21 cellular contexts compared by ENCODE assay signal in genomic region chrY:14468131-14468683, GRCh38. TPM values are rescaled to one million over a fixed set of nuclear protein-coding genes. Genes with fewer than 3 reads are reported as not detected.
A peak's percentile ranks its signal among the peaks of the same experiment; 100 is the strongest.
DNase-seq lines count a peak whose midpoint lies in the region; ATAC-seq, FAIRE-seq and TF ChIP-seq lines count a peak whose summit lies in the region.
"Had no signal": no experiment of that assay in that cellular context is flagged by ENCODE, and none has a peak within 500 bp of the region (broad histone marks: within the 10 kb centered on the region; RNA-seq: fewer than 3 reads in every experiment).

No MANE protein-coding gene starts in this region.

- TF ChIP-seq POLR2A in ovary (IDR thresholded peaks at IDR 0.05), result no peak

- TF ChIP-seq CTCF in bronchial epithelial cell (IDR thresholded peaks at IDR 0.05; ENCODE audit: insufficient read depth, low read length, severe bottlenecking), result no peak
- TF ChIP-seq CTCF in ovary (IDR thresholded peaks at IDR 0.05), result no peak

- no peak for FAIRE-seq in bronchial epithelial cell (lab: Jason Lieb, UNC)
- FAIRE-seq: D721Med had no signal

- H2BK15ac ChIP-seq in mesendoderm (replicated peaks; ENCODE audit: low read depth), result no peak overlapping the region

- no peak overlapping the region for H3K9ac ChIP-seq in mesendoderm (ENCODE audit: low read length)

- H4K5ac ChIP-seq in mesendoderm (ENCODE audit: low read length), result peak overlapping the region; percentile 81

- H3K4me2 ChIP-seq in mesendoderm (ENCODE audit: low read length), result no peak overlapping the region

- no peak overlapping the region for H2AK5ac ChIP-seq in mesendoderm (ENCODE audit: low read length)

- DNase-seq in activated CD8-positive, alpha-beta memory T cell treated with anti-CD3 and anti-CD28 coated beads, Interleukin-2, amount 10 ng/mL, durations not matched to agents 7 days and 5 days, result peak; percentile 38
- DNase-seq in activated CD8-positive, alpha-beta memory T cell treated with anti-CD3 and anti-CD28 coated beads for 24 hours, result no peak
- DNase-seq in GM03348 (ENCODE audit: low spot score) (peak; percentile 8), bronchial epithelial cell (ENCODE audit: low read depth) (peak; percentile 63), mesendoderm (no peak), posterior cingulate gyrus (no peak), ovary (no peak), HuH-7.5 (ENCODE audit: low spot score) (no peak)
- DNase-seq: 8988T; AML-193; Caco-2; CD4-positive, alpha-beta T cell; GDM1; GOT3; H7; HFFc6 had no signal

- peaks cover 19% of the 10 kb centered on the region for H3K4me1 Mint-ChIP-seq in activated CD8-positive, alpha-beta memory T cell treated with anti-CD3 and anti-CD28 coated beads, Interleukin-2, amount 10 ng/mL, durations not matched to agents 7 days and 5 days

- no peak for TF ChIP-seq EP300 in ovary (IDR thresholded peaks at IDR 0.05)

- H3K4me1 ChIP-seq in mesendoderm (ENCODE audit: control insufficient read depth, low read depth, low read length), result peaks cover 2% of the 10 kb centered on the region
- no peaks in the 10 kb centered on the region for H3K4me1 ChIP-seq in ovary (ENCODE audit: insufficient read depth)
- H3K4me1 ChIP-seq: Caco-2 had no signal

- peak overlapping the region; percentile 94 for H3K4ac ChIP-seq in mesendoderm (ENCODE audit: low read depth, low read length)

- H2BK5ac ChIP-seq in mesendoderm (ENCODE audit: low read length), result peak overlapping the region; percentile 50

- H3K9me3 Mint-ChIP-seq in activated CD8-positive, alpha-beta memory T cell treated with anti-CD3 and anti-CD28 coated beads, Interleukin-2, amount 10 ng/mL, durations not matched to agents 7 days and 5 days (ENCODE audit: low read depth), result no peaks in the 10 kb centered on the region
- H3K9me3 Mint-ChIP-seq: CD4-positive, alpha-beta T cell; HFFc6 had no signal

- intact Hi-C loops in posterior cingulate gyrus (cut with DNase I) (no loop called here), ovary (cut with DNase I) (no loop called here)

- CTCF ChIA-PET in activated CD8-positive, alpha-beta memory T cell treated with anti-CD3 and anti-CD28 coated beads, Interleukin-2, amount 10 ng/mL, durations not matched to agents 7 days and 5 days (lab: Charles Lee), result no interaction called here

- H3K27ac ChIP-seq in mesendoderm (ENCODE audit: low read depth, low read length) (peak overlapping the region; percentile 73), ovary (no peak overlapping the region)
- H3K27ac ChIP-seq: C4-2B had no signal

- H3K79me1 ChIP-seq in mesendoderm (ENCODE audit: low read length), result no peaks in the 10 kb centered on the region

- H3K36me3 Mint-ChIP-seq in activated CD8-positive, alpha-beta memory T cell treated with anti-CD3 and anti-CD28 coated beads, Interleukin-2, amount 10 ng/mL, durations not matched to agents 7 days and 5 days, result no peaks in the 10 kb centered on the region

- H3K9me3 ChIP-seq in ovary, result no peaks in the 10 kb centered on the region
- H3K9me3 ChIP-seq: Caco-2 had no signal

- no peak overlapping the region for H4K8ac ChIP-seq in mesendoderm (ENCODE audit: low read depth, low read length)

- H3K27me3 Mint-ChIP-seq in activated CD8-positive, alpha-beta memory T cell treated with anti-CD3 and anti-CD28 coated beads, Interleukin-2, amount 10 ng/mL, durations not matched to agents 7 days and 5 days, result no peaks in the 10 kb centered on the region
- H3K27me3 Mint-ChIP-seq: CD4-positive, alpha-beta T cell had no signal

- peak overlapping the region; percentile 68 for H3K18ac ChIP-seq in mesendoderm (ENCODE audit: low read length)

- H3K27ac Mint-ChIP-seq in activated CD8-positive, alpha-beta memory T cell treated with anti-CD3 and anti-CD28 coated beads, Interleukin-2, amount 10 ng/mL, durations not matched to agents 7 days and 5 days, result peak overlapping the region; percentile 54
- H3K27ac Mint-ChIP-seq: CD4-positive, alpha-beta T cell; HFFc6 had no signal

- peak overlapping the region; percentile 61 for H2BK120ac ChIP-seq in mesendoderm (ENCODE audit: low read depth, low read length)

- no peak overlapping the region for H3K4me3 ChIP-seq in bronchial epithelial cell (ENCODE audit: low read depth, low read length)
- H3K4me3 ChIP-seq in mesendoderm (ENCODE audit: low read length), result no peak overlapping the region
- no peak overlapping the region for H3K4me3 ChIP-seq in ovary

- H3K27me3 ChIP-seq in bronchial epithelial cell (ENCODE audit: control insufficient read depth, insufficient read depth, low read length), result no peaks in the 10 kb centered on the region
- H3K27me3 ChIP-seq in mesendoderm (ENCODE audit: insufficient read depth, low read length, poor library complexity), result no peaks in the 10 kb centered on the region
- H3K27me3 ChIP-seq in ovary, result no peaks in the 10 kb centered on the region

- H3K36me3 ChIP-seq in bronchial epithelial cell (ENCODE audit: control insufficient read depth, insufficient read depth, low read length) (no peaks in the 10 kb centered on the region), mesendoderm (ENCODE audit: control insufficient read depth, insufficient read depth, low read length) (no peaks in the 10 kb centered on the region), ovary (no peaks in the 10 kb centered on the region)

- no peak overlapping the region for H3K4me3 Mint-ChIP-seq in activated CD8-positive, alpha-beta memory T cell treated with anti-CD3 and anti-CD28 coated beads, Interleukin-2, amount 10 ng/mL, durations not matched to agents 7 days and 5 days
- H3K4me3 Mint-ChIP-seq: CD4-positive, alpha-beta T cell; HFFc6 had no signal

- no CpG with 5 or more reads among the region's 1 CpG for WGBS in mesendoderm (ENCODE audit: extremely low coverage, insufficient coverage, low lambda C conversion rate)
- WGBS in ovary, 3 donors, result no CpG with 5 or more reads among the region's 1 CpG

- no peak for ATAC-seq in activated CD8-positive, alpha-beta memory T cell treated with anti-CD3 and anti-CD28 coated beads, Interleukin-2, amount 10 ng/mL, durations not matched to agents 7 days and 5 days
- ATAC-seq: HCT116 had no signal

- peak overlapping the region; percentile 34 for H3K56ac ChIP-seq in mesendoderm (ENCODE audit: low read length)

- H3K23ac ChIP-seq in mesendoderm (ENCODE audit: low read length), result no peak overlapping the region

- H3K79me2 ChIP-seq in mesendoderm (ENCODE audit: control insufficient read depth, insufficient read depth, low read length), result no peaks in the 10 kb centered on the region

RNA-seq across cellular contexts. Expression of gene NLGN4Y, which starts 56.1 kb away (rescaled TPM):
- total RNA-seq in activated CD8-positive, alpha-beta memory T cell treated with anti-CD3 and anti-CD28 coated beads, Interleukin-2, amount 10 ng/mL, durations not matched to agents 7 days and 5 days, result 1 to 10 TPM; 1.6 to 2.2 TPM
- total RNA-seq in bronchial epithelial cell (14.2 TPM in 1 of 2 replicates, not detected in the other), ovary (under 1 TPM in 2 of 7 donors, not detected in 5; 0.15 to 0.23 TPM)
- 31.7 TPM for polyA plus RNA-seq in mesendoderm (2013, experiment 1 of 2)
- 31.4 TPM for polyA plus RNA-seq in mesendoderm (2013, experiment 2 of 2)
- under 1 TPM in 1 of 2 donors, not detected in 1; 0.88 TPM for polyA plus RNA-seq in ovary
- total RNA-seq: A673, Caco-2, H7, HT-29 had no signal

Comparison
In these comparisons a context has a peak if more than half of its experiments do, and no peak if none do; other contexts are left out.
1. DNase-seq: peak in activated CD8-positive, alpha-beta memory T cell treated with anti-CD3 and anti-CD28 coated beads, Interleukin-2, amount 10 ng/mL, durations not matched to agents 7 days and 5 days (single experiment), GM03348 (single experiment) and bronchial epithelial cell (single experiment); none in activated CD8-positive, alpha-beta memory T cell treated with anti-CD3 and anti-CD28 coated beads for 24 hours (single experiment), mesendoderm (single experiment), posterior cingulate gyrus (0 of 10), ovary (0 of 5) and HuH-7.5 (single experiment).